Comparison of ENCODE assay signal across 9 cellular contexts in the genomic region with DNA sequence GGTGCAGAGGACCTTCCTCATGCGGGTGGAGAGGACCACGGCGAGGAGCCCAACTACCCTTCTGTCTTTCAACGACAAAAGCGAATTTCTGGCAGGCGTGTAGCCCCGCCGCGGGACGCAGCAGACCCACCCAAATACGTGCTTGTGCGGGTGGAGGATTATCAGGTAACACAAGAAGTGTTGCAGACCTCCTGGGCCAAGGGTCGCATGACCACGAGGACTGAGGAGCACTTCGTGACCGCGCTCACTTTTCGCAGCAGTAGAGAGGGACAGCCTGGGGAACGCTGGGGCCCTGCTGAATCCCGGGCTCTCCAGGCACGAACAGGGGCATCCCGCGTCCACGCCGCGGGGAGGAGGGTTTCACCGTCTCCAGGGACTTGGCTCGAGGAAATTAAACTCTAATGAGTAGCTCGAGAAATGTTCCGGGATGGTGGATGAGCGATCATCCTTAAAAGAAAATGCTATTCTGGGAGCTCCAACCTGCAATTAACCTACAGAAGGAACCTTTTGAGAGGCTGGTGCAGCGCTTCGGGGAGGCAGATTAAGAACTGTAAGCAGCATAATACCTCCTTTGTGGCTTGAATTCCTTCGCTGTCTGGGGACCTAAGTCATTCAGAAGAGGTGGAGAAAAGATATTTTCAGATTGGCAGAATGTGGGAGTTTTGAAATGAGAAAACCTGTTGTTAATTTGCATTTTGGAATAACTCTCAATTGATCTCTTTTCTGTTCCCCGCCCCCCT.
DNase-seq lines count a peak whose midpoint lies in the region; ATAC-seq, FAIRE-seq and TF ChIP-seq lines count a peak whose summit lies in the region.
"Had no signal": no experiment of that assay in that cellular context is flagged by ENCODE, and none has a peak within 500 bp of the region (broad histone marks: within the 10 kb centered on the region; RNA-seq: fewer than 3 reads in every experiment).

No MANE protein-coding gene starts in this region.

- H3K27ac ChIP-seq in RWPE2 (ENCODE audit: poor library complexity, severe bottlenecking): peak overlapping the region; percentile 95
- H3K27ac ChIP-seq in muscle layer of duodenum (ENCODE audit: low read length): peak overlapping the region; percentile 27

- peak overlapping the region; percentile 13 for H3K9ac ChIP-seq in endocrine pancreas (ENCODE audit: control insufficient read depth, insufficient read depth, low read length)

- no peak for TF ChIP-seq CTCF in RWPE2 (IDR thresholded peaks at IDR 0.05; ENCODE audit: poor library complexity, severe bottlenecking)

- ATAC-seq in GM18870 (IDR thresholded peaks at IDR 0.05; ENCODE audit: unreplicated experiment) (peak; percentile 37), HG03045 (IDR thresholded peaks at IDR 0.05; ENCODE audit: unreplicated experiment) (peak; percentile 44), RWPE2 (ENCODE audit: low read depth) (peak; percentile 20; the same call in 2 of the 3 replicates)

- peak; percentile 30 for DNase-seq in AG20443 (ENCODE audit: low spot score)
- no peak for DNase-seq in RWPE2 (ENCODE audit: low spot score)
- no peak for DNase-seq in CD1c-positive myeloid dendritic cell (ENCODE audit: extremely low spot score)
- DNase-seq in GM19239 (ENCODE audit: insufficient read length, low spot score): no peak

- H3K4me3 ChIP-seq in RWPE2 (ENCODE audit: severe bottlenecking): peak overlapping the region; percentile 69
- peak overlapping the region; percentile 72 for H3K4me3 ChIP-seq in endocrine pancreas (ENCODE audit: control insufficient read depth, insufficient read depth, low read length)
- peak overlapping the region; percentile 67 to 75 for H3K4me3 ChIP-seq in muscle layer of duodenum (ENCODE audit: low read depth in 1 of 2, low read length in 2 of 2)

- H3K27me3 ChIP-seq in RWPE2 (ENCODE audit: insufficient read depth, poor library complexity, severe bottlenecking): no peaks in the 10 kb centered on the region
- peaks cover 5% of the 10 kb centered on the region for H3K27me3 ChIP-seq in endocrine pancreas (ENCODE audit: control insufficient read depth, insufficient read depth, low read length)
- no peaks in the 10 kb centered on the region for H3K27me3 ChIP-seq in muscle layer of duodenum (ENCODE audit: low read depth, low read length)

- FAIRE-seq in GM19239 (lab: Jason Lieb, UNC): no peak
- FAIRE-seq: islet of Langerhans had no signal

- H3K9me3 ChIP-seq in RWPE2 (ENCODE audit: severe bottlenecking) (no peaks in the 10 kb centered on the region), endocrine pancreas (ENCODE audit: control insufficient read depth, low read length) (no peaks in the 10 kb centered on the region), muscle layer of duodenum (ENCODE audit: control insufficient read depth in 1 of 2, low read length in 2 of 2) (no peaks in the 10 kb centered on the region)

- peaks cover 23% of the 10 kb centered on the region for H3K4me1 ChIP-seq in RWPE2 (ENCODE audit: insufficient read depth, poor library complexity, severe bottlenecking)
- H3K4me1 ChIP-seq in endocrine pancreas (ENCODE audit: control insufficient read depth, insufficient read depth, low read length): peaks cover 9% of the 10 kb centered on the region
- H3K4me1 ChIP-seq in muscle layer of duodenum (ENCODE audit: control insufficient read depth in 1 of 2, insufficient read depth in 2 of 2, low read length in 2 of 2): peaks cover 0 to 18% of the 10 kb centered on the region in 2 donors

- peaks cover 37% of the 10 kb centered on the region for H3K36me3 ChIP-seq in RWPE2 (ENCODE audit: low read depth)
- no peaks in the 10 kb centered on the region for H3K36me3 ChIP-seq in endocrine pancreas (ENCODE audit: control insufficient read depth, insufficient read depth, low read length)
- H3K36me3 ChIP-seq in muscle layer of duodenum (ENCODE audit: control insufficient read depth in 1 of 2, insufficient read depth in 2 of 2, low read length in 2 of 2): no peaks in the 10 kb centered on the region
